10 cellular contexts compared by ENCODE assay signal in the genomic region with DNA sequence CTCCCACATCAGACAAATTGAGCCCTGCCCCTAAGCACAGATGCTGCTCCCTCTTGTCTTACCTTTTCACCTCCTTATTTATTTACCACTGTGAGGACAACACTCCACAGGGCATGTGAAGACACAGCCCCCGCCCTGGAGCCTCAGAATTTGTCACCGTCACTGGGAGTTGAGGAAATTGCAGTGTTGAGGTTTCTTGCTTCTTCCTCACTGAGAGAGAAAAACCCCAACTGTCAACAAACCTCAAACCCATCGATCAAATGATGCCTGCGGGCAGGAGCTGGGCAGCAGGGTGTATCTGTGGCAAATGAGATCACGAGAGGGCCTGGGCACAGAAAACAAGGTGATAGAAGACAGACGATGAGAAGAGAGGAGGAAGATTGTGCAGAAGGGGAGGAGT. TPM values are rescaled to one million over a fixed set of nuclear protein-coding genes. Genes with fewer than 3 reads are reported as not detected.
DNase-seq lines count a peak whose midpoint lies in the region; ATAC-seq and TF ChIP-seq lines count a peak whose summit lies in the region.
"Had no signal": no experiment of that assay in that cellular context is flagged by ENCODE, and none has a peak within 500 bp of the region (broad histone marks: within the 10 kb centered on the region; RNA-seq: fewer than 3 reads in every experiment).

No MANE protein-coding gene starts in this region.

- TF ChIP-seq POLR2A in breast epithelium (IDR thresholded peaks at IDR 0.05), result no peak
- no peak for TF ChIP-seq POLR2A in upper lobe of left lung (IDR thresholded peaks at IDR 0.05)

- peak; percentile 88 for ATAC-seq in effector memory CD8-positive, alpha-beta T cell (replicated peaks)
- peak; percentile 53 to 62 for ATAC-seq in upper lobe of left lung (ENCODE audit: low FRiP score in 2 of 2)
- ATAC-seq: K562 had no signal

- POLR2A ChIA-PET in MCF 10A (lab: Yijun Ruan, JAX), result interaction anchor here (0.7 to 15.0 kb wide), 18 partner anchors 8 to 171 kb away, joined by 3 to 386 read pairs (median 4); partner anchors contain the start of gene PLEKHG3

- H3K36me3 ChIP-seq in breast epithelium (no peaks in the 10 kb centered on the region), upper lobe of left lung (no peaks in the 10 kb centered on the region)

- TF ChIP-seq EP300 in upper lobe of left lung (IDR thresholded peaks at IDR 0.05), result no peak

- H3K27me3 ChIP-seq in breast epithelium (no peaks in the 10 kb centered on the region), upper lobe of left lung (no peaks in the 10 kb centered on the region)

- H3K36me3 Mint-ChIP-seq in MCF 10A (ENCODE audit: insufficient read depth, unreplicated experiment), result no peaks in the 10 kb centered on the region
- no peaks in the 10 kb centered on the region for H3K36me3 Mint-ChIP-seq in effector memory CD8-positive, alpha-beta T cell (ENCODE audit: insufficient read depth)

- H3K27ac ChIP-seq in breast epithelium (peak overlapping the region in 1 of 2 donors; percentile 33), upper lobe of left lung (peak overlapping the region; percentile 29 to 74 (median 52))

- CTCF ChIA-PET in MCF 10A (lab: Yijun Ruan, JAX), result interaction anchor here (0.5 to 8.7 kb wide), 11 partner anchors 16 to 469 kb away, joined by 3 to 122 read pairs (median 7); partner anchors contain the start of gene PLEKHG3

- TF ChIP-seq CTCF in MCF 10A (IDR thresholded peaks at IDR 0.05; ENCODE audit: unreplicated experiment) (no peak), breast epithelium (IDR thresholded peaks at IDR 0.05) (no peak), upper lobe of left lung (IDR thresholded peaks at IDR 0.05) (no peak)

- peak overlapping the region; percentile 68 for H3K27ac Mint-ChIP-seq in MCF 10A (ENCODE audit: low read depth, unreplicated experiment)
- peak overlapping the region; percentile 72 to 84 for H3K27ac Mint-ChIP-seq in effector memory CD8-positive, alpha-beta T cell

- H3K4me3 Mint-ChIP-seq in MCF 10A (ENCODE audit: unreplicated experiment), result no peak overlapping the region
- peak overlapping the region; percentile 5 to 48 for H3K4me3 Mint-ChIP-seq in effector memory CD8-positive, alpha-beta T cell

- H3K4me1 ChIP-seq in breast epithelium, result no peaks in the 10 kb centered on the region
- H3K4me1 ChIP-seq in upper lobe of left lung, result peaks cover 0 to 11% (median 0%) of the 10 kb centered on the region in 4 donors

- WGBS in upper lobe of left lung, 2 donors, result 39 to 55% methylated on average over 6 of the region's 6 CpGs

- H3K4me1 Mint-ChIP-seq in MCF 10A (ENCODE audit: insufficient read depth, unreplicated experiment), result peaks cover 33% of the 10 kb centered on the region
- H3K4me1 Mint-ChIP-seq in effector memory CD8-positive, alpha-beta T cell (ENCODE audit: low read depth in 2 of 2), result peaks cover 24 to 31% of the 10 kb centered on the region in 2 donors

- DNase-seq in MCF 10A (ENCODE audit: unreplicated experiment) (peak; percentile 68), breast epithelium (ENCODE audit: low spot score in 2 of 2) (no peak), T-helper 2 cell (peak in 4 of 5 experiments; percentile 6 to 92 (median 50)), upper lobe of left lung (peak in 1 of 2 donors; percentile 70), RPMI8226 (no peak), SW 1271 (lab: John Stamatoyannopoulos, UW) (no peak), NCI-H748 treated with DMSO at 0.1 percent for 48 hours (lab: John Stamatoyannopoulos, UW) (no peak)
- DNase-seq in effector memory CD8-positive, alpha-beta T cell, result peak; percentile 36 to 55 (median 54)

- H3K27me3 Mint-ChIP-seq in MCF 10A (ENCODE audit: insufficient read depth, unreplicated experiment), result no peaks in the 10 kb centered on the region
- no peaks in the 10 kb centered on the region for H3K27me3 Mint-ChIP-seq in effector memory CD8-positive, alpha-beta T cell

- H3K4me3 ChIP-seq in breast epithelium (no peak overlapping the region), upper lobe of left lung (no peak overlapping the region)
- H3K4me3 ChIP-seq: K562, lung had no signal

- no TSS peak for BruUV-seq in MCF 10A (replicated peaks; lab: Mats Ljungman, UMichigan)

- no peaks in the 10 kb centered on the region for H3K9me3 Mint-ChIP-seq in MCF 10A (ENCODE audit: unreplicated experiment)
- H3K9me3 Mint-ChIP-seq in effector memory CD8-positive, alpha-beta T cell, result peaks cover 4 to 8% of the 10 kb centered on the region in 2 donors

- intact Hi-C loops in MCF 10A (cut with micrococcal nuclease) (loop anchor here (10.0 kb wide), 2 partner anchors 221 to 311 kb away; partner anchors contain the start of gene FNTB), breast epithelium (cut with DNase I; ENCODE audit: low total_unique reads) (loop anchor here (5.0 kb wide), 1 partner anchor 94 kb away; no protein-coding TSS in a partner anchor)

- H3K9me3 ChIP-seq in breast epithelium, result no peaks in the 10 kb centered on the region
- H3K9me3 ChIP-seq in upper lobe of left lung, result no peaks in the 10 kb centered on the region

RNA-seq across cellular contexts. Expression of gene PLEKHG3, which starts 30.5 kb away (rescaled TPM):
- total RNA-seq in MCF 10A (2022) (52.9 and 72.8 TPM in 2 replicates), breast epithelium (10 to 100 TPM; 18.7 to 31.5 (median 30.3) TPM), upper lobe of left lung (10 to 100 TPM; 12.8 to 49.2 (median 34.8) TPM)

Comparison
In these comparisons a context has a peak if more than half of its experiments do, and no peak if none do; other contexts are left out.
1. DNase-seq: peak in MCF 10A (single experiment), T-helper 2 cell (4 of 5) and effector memory CD8-positive, alpha-beta T cell (3 of 3); none in breast epithelium (0 of 2), RPMI8226 (single experiment), SW 1271 (0 of 2) and NCI-H748 treated with DMSO at 0.1 percent for 48 hours (single experiment).